Comparison of ENCODE assay signal across 26 cellular contexts in the genomic region with DNA sequence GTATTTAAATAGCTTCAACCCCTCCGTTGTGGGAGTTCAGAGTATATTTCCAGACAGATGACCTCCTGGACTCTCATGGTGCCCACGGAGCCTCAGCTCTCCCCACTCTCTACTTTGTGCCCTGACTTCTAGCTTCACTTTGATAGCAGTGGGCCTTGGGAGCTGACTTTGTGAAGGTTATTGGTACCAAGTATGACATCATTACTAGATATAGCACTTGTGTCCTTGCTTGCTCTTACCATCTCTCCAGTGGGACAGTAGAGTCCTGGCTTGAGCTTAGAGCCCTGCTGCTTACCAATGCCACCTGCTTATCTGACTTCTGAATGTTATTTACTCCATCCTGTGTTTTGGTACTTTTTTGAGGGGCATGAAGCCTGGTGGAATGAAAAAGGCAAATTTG. TPM values are rescaled to one million over a fixed set of nuclear protein-coding genes. Genes with fewer than 3 reads are reported as not detected.
DNase-seq lines count a peak whose midpoint lies in the region; ATAC-seq and TF ChIP-seq lines count a peak whose summit lies in the region.
"Had no signal": no experiment of that assay in that cellular context is flagged by ENCODE, and none has a peak within 500 bp of the region (broad histone marks: within the 10 kb centered on the region; RNA-seq: fewer than 3 reads in every experiment).

No MANE protein-coding gene starts in this region.

- peak overlapping the region; percentile 55 for H3K9ac ChIP-seq in mesenchymal stem cell (ENCODE audit: low read length)
- H3K9ac ChIP-seq in subcutaneous abdominal adipose tissue (ENCODE audit: low read length in 5 of 5), result peak overlapping the region in 1 of 5 donors; percentile 13

- no peaks in the 10 kb centered on the region for H3K9me3 Mint-ChIP-seq in activated T-helper 17 cell treated with anti-CD3 and anti-CD28 coated beads, Interleukin-2, amount 50 U/mL, for 72 hours
- no peaks in the 10 kb centered on the region for H3K9me3 Mint-ChIP-seq in CD4-positive, alpha-beta T cell
- H3K9me3 Mint-ChIP-seq: activated CD4-positive, alpha-beta memory T cell treated with anti-CD3 and anti-CD28 coated beads for 36 hours; activated naive CD4-positive, alpha-beta T cell treated with anti-CD3 and anti-CD28 coated beads, Interleukin-2, amount 50 U/mL, for 24 hours; effector memory CD8-positive, alpha-beta T cell; naive thymus-derived CD8-positive, alpha-beta T cell had no signal

- no peak overlapping the region for H3K4ac ChIP-seq in mesenchymal stem cell (ENCODE audit: low read depth in 1 of 2, low read length in 2 of 2)

- H2BK120ac ChIP-seq in mesenchymal stem cell (ENCODE audit: low read depth, low read length), result no peak overlapping the region

- H3K36me3 ChIP-seq in mesenchymal stem cell (ENCODE audit: control insufficient read depth in 1 of 2, insufficient read depth in 2 of 2, low read depth in 1 of 2, low read length in 2 of 2) (no peaks in the 10 kb centered on the region), subcutaneous abdominal adipose tissue (ENCODE audit: control insufficient read depth in 5 of 5, insufficient read depth in 5 of 5, low read length in 5 of 5) (no peaks in the 10 kb centered on the region)
- H3K36me3 ChIP-seq: cardiac muscle cell had no signal

- H3K27ac Mint-ChIP-seq in activated T-helper 17 cell treated with anti-CD3 and anti-CD28 coated beads, Interleukin-2, amount 50 U/mL, for 72 hours, result peak overlapping the region; percentile 37
- no peak overlapping the region for H3K27ac Mint-ChIP-seq in CD4-positive, alpha-beta T cell
- H3K27ac Mint-ChIP-seq: activated CD4-positive, alpha-beta memory T cell treated with anti-CD3 and anti-CD28 coated beads for 36 hours; activated naive CD4-positive, alpha-beta T cell treated with anti-CD3 and anti-CD28 coated beads, Interleukin-2, amount 50 U/mL, for 24 hours; effector memory CD8-positive, alpha-beta T cell had no signal

- H3K18ac ChIP-seq in mesenchymal stem cell (ENCODE audit: low read depth in 1 of 2, low read length in 2 of 2), result no peak overlapping the region

- no peak overlapping the region for H2BK12ac ChIP-seq in mesenchymal stem cell (ENCODE audit: low read length in 2 of 2)

- no peak for DNase-seq in Right ventricle myocardium superior
- DNase-seq in mesenchymal stem cell, result no peak
- DNase-seq in NCI-H1694 treated with DMSO at 0.1 percent for 48 hours (lab: John Stamatoyannopoulos, UW), result no peak
- DNase-seq in sciatic nerve (ENCODE audit: low spot score), result no peak
- DNase-seq in CD4-positive, alpha-beta T cell, result no peak
- DNase-seq in NCI-H146 (lab: John Stamatoyannopoulos, UW), result no peak
- DNase-seq: activated CD4-positive, alpha-beta memory T cell treated with anti-CD3 and anti-CD28 coated beads for 36 hours; activated CD4-positive, CD25-positive, alpha-beta regulatory T cell treated with anti-CD3 and anti-CD28 coated beads, Interleukin-2, amount 50 U/mL, for 72 hours; activated CD8-positive, alpha-beta memory T cell treated with anti-CD3 and anti-CD28 coated beads, Interleukin-2, amount 50 U/mL, for 48 hours; cortex of kidney; effector memory CD8-positive, alpha-beta T cell; EL; glutamatergic neuron; Kasumi-1; naive thymus-derived CD8-positive, alpha-beta T cell; NCI-H1417 treated with DMSO at 0.1 percent for 48 hours; NCI-H774; occipital lobe; stimulated activated naive CD4-positive, alpha-beta T cell; testis had no signal

- POLR2A ChIA-PET in CD4-positive, alpha-beta T cell (lab: Charles Lee), result no interaction called here

- no peak overlapping the region for H3K14ac ChIP-seq in mesenchymal stem cell (ENCODE audit: low read length in 2 of 2)

- no peaks in the 10 kb centered on the region for H3K4me1 Mint-ChIP-seq in activated T-helper 17 cell treated with anti-CD3 and anti-CD28 coated beads, Interleukin-2, amount 50 U/mL, for 72 hours
- H3K4me1 Mint-ChIP-seq in CD4-positive, alpha-beta T cell (ENCODE audit: low read depth), result no peaks in the 10 kb centered on the region
- H3K4me1 Mint-ChIP-seq: activated naive CD4-positive, alpha-beta T cell treated with anti-CD3 and anti-CD28 coated beads, Interleukin-2, amount 50 U/mL, for 24 hours had no signal

- no peak overlapping the region for H2BK15ac ChIP-seq in mesenchymal stem cell (ENCODE audit: low read depth, poor library complexity, severe bottlenecking)

- H3K23ac ChIP-seq in mesenchymal stem cell (ENCODE audit: low read length in 2 of 2), result no peak overlapping the region

- no peak overlapping the region for H3K4me2 ChIP-seq in mesenchymal stem cell (ENCODE audit: low read length, poor library complexity, severe bottlenecking)
- H3K4me2 ChIP-seq: smooth muscle cell had no signal

- H3K79me1 ChIP-seq in mesenchymal stem cell (replicated peaks; ENCODE audit: low read length, poor library complexity, severe bottlenecking), result no peaks in the 10 kb centered on the region

- H2AK5ac ChIP-seq in mesenchymal stem cell (ENCODE audit: low read length, severe bottlenecking), result no peak overlapping the region

- H3K4me3 Mint-ChIP-seq in activated T-helper 17 cell treated with anti-CD3 and anti-CD28 coated beads, Interleukin-2, amount 50 U/mL, for 72 hours, result no peak overlapping the region
- no peak overlapping the region for H3K4me3 Mint-ChIP-seq in CD4-positive, alpha-beta T cell
- H3K4me3 Mint-ChIP-seq: activated CD4-positive, alpha-beta memory T cell treated with anti-CD3 and anti-CD28 coated beads for 36 hours; activated naive CD4-positive, alpha-beta T cell treated with anti-CD3 and anti-CD28 coated beads, Interleukin-2, amount 50 U/mL, for 24 hours; effector memory CD8-positive, alpha-beta T cell; naive thymus-derived CD8-positive, alpha-beta T cell had no signal

- H3K27me3 ChIP-seq in mesenchymal stem cell (ENCODE audit: control insufficient read depth in 1 of 2, insufficient read depth in 1 of 2, low read length in 2 of 2) (no peaks in the 10 kb centered on the region), subcutaneous abdominal adipose tissue (ENCODE audit: control insufficient read depth in 5 of 5, insufficient read depth in 4 of 5, low read length in 5 of 5) (no peaks in the 10 kb centered on the region)
- no peaks in the 10 kb centered on the region for H3K27me3 ChIP-seq in CD4-positive, alpha-beta T cell (ENCODE audit: control insufficient read depth, insufficient read depth, low read length)
- H3K27me3 ChIP-seq: cardiac muscle cell, testis had no signal

- no peak overlapping the region for H4K91ac ChIP-seq in mesenchymal stem cell (ENCODE audit: low read length)

- H3K4me3 ChIP-seq in mesenchymal stem cell (ENCODE audit: insufficient read depth in 1 of 2, low read depth in 1 of 2, low read length in 2 of 2) (no peak overlapping the region), subcutaneous abdominal adipose tissue (ENCODE audit: low read depth in 1 of 5, low read length in 5 of 5) (no peak overlapping the region)
- H3K4me3 ChIP-seq: cardiac muscle cell, SK-N-MC, smooth muscle cell, testis had no signal

- no peak for TF ChIP-seq CTCF in CD4-positive, alpha-beta T cell (IDR thresholded peaks at IDR 0.05)

- H3K36me3 Mint-ChIP-seq in activated T-helper 17 cell treated with anti-CD3 and anti-CD28 coated beads, Interleukin-2, amount 50 U/mL, for 72 hours (ENCODE audit: low read depth), result no peaks in the 10 kb centered on the region
- no peaks in the 10 kb centered on the region for H3K36me3 Mint-ChIP-seq in CD4-positive, alpha-beta T cell (ENCODE audit: low read depth)
- H3K36me3 Mint-ChIP-seq: activated CD4-positive, alpha-beta memory T cell treated with anti-CD3 and anti-CD28 coated beads for 36 hours; activated naive CD4-positive, alpha-beta T cell treated with anti-CD3 and anti-CD28 coated beads, Interleukin-2, amount 50 U/mL, for 24 hours; naive thymus-derived CD8-positive, alpha-beta T cell had no signal

- H3K27ac ChIP-seq in mesenchymal stem cell (ENCODE audit: low read length, poor library complexity, severe bottlenecking) (no peak overlapping the region), subcutaneous abdominal adipose tissue (ENCODE audit: low read depth, low read length) (peak overlapping the region; percentile 78)
- no peak overlapping the region for H3K27ac ChIP-seq in CD4-positive, alpha-beta T cell (ENCODE audit: low read depth, low read length)
- H3K27ac ChIP-seq: cardiac muscle cell, testis had no signal

- H3K9me3 ChIP-seq in mesenchymal stem cell (ENCODE audit: control insufficient read depth, low read length) (no peaks in the 10 kb centered on the region), subcutaneous abdominal adipose tissue (ENCODE audit: control insufficient read depth in 5 of 5, low read length in 5 of 5) (no peaks in the 10 kb centered on the region)
- H3K9me3 ChIP-seq in CD4-positive, alpha-beta T cell (ENCODE audit: control insufficient read depth, low read length), result no peaks in the 10 kb centered on the region
- H3K9me3 ChIP-seq: testis had no signal

- peaks cover 5% of the 10 kb centered on the region for H3K27me3 Mint-ChIP-seq in activated T-helper 17 cell treated with anti-CD3 and anti-CD28 coated beads, Interleukin-2, amount 50 U/mL, for 72 hours
- H3K27me3 Mint-ChIP-seq in CD4-positive, alpha-beta T cell, result no peaks in the 10 kb centered on the region
- H3K27me3 Mint-ChIP-seq: activated CD4-positive, alpha-beta memory T cell treated with anti-CD3 and anti-CD28 coated beads for 36 hours; activated naive CD4-positive, alpha-beta T cell treated with anti-CD3 and anti-CD28 coated beads, Interleukin-2, amount 50 U/mL, for 24 hours; effector memory CD8-positive, alpha-beta T cell had no signal

- 72% methylated on average over 2 of the region's 2 CpGs for WGBS in mesenchymal stem cell

- intact Hi-C loops in Right ventricle myocardium superior (cut with DNase I), result loop anchor here (10.0 kb wide), 2 partner anchors 55 to 65 kb away; a partner anchor contains a TSS
- intact Hi-C loops in sciatic nerve (cut with DNase I), result no loop called here
- intact Hi-C loops in CD4-positive, alpha-beta T cell (cut with DNase I, micrococcal nuclease), result no loop called here

- H3K4me1 ChIP-seq in mesenchymal stem cell (ENCODE audit: control insufficient read depth, insufficient read depth, low read depth, low read length), result no peaks in the 10 kb centered on the region
- H3K4me1 ChIP-seq in subcutaneous abdominal adipose tissue (ENCODE audit: control insufficient read depth in 5 of 5, insufficient read depth in 5 of 5, low read length in 5 of 5), result peaks cover 0 to 60% (median 43%) of the 10 kb centered on the region in 5 donors
- H3K4me1 ChIP-seq: testis had no signal

- no peak for ATAC-seq in activated T-helper 17 cell treated with anti-CD3 and anti-CD28 coated beads, Interleukin-2, amount 50 U/mL, for 72 hours (replicated peaks)
- ATAC-seq in Right ventricle myocardium superior (ENCODE audit: poor library complexity), result peak; percentile 32
- no peak for ATAC-seq in sciatic nerve
- no peak for ATAC-seq in CD4-positive, alpha-beta T cell (ENCODE audit: poor library complexity)
- ATAC-seq: effector memory CD8-positive, alpha-beta T cell; naive thymus-derived CD8-positive, alpha-beta T cell had no signal

- CTCF ChIA-PET in CD4-positive, alpha-beta T cell (lab: Charles Lee), result no interaction called here

- H2BK5ac ChIP-seq in mesenchymal stem cell (ENCODE audit: low read depth, low read length, poor library complexity, severe bottlenecking), result no peak overlapping the region

- H2AFZ ChIP-seq in mesenchymal stem cell (ENCODE audit: low read depth, low read length), result no peak overlapping the region

- no peak overlapping the region for H4K8ac ChIP-seq in mesenchymal stem cell (ENCODE audit: low read length)

RNA-seq across cellular contexts. Expression of a gene that starts 53.4 kb away (rescaled TPM):
- total RNA-seq in activated T-helper 17 cell treated with anti-CD3 and anti-CD28 coated beads, Interleukin-2, amount 50 U/mL, for 72 hours, result 1 to 10 TPM; 2.1 to 3.1 TPM
- total RNA-seq in Right ventricle myocardium superior (62.3 TPM), sciatic nerve (10.0 TPM)
- polyA plus RNA-seq in mesenchymal stem cell (2013, experiment 1 of 2), result 0.95 TPM
- 0.81 TPM for polyA plus RNA-seq in mesenchymal stem cell (2013, experiment 2 of 2)
- total RNA-seq in CD4-positive, alpha-beta T cell, result 1 to 10 TPM; 3.0 to 3.4 TPM
